20 cellular contexts compared by ENCODE assay signal in the genomic region with DNA sequence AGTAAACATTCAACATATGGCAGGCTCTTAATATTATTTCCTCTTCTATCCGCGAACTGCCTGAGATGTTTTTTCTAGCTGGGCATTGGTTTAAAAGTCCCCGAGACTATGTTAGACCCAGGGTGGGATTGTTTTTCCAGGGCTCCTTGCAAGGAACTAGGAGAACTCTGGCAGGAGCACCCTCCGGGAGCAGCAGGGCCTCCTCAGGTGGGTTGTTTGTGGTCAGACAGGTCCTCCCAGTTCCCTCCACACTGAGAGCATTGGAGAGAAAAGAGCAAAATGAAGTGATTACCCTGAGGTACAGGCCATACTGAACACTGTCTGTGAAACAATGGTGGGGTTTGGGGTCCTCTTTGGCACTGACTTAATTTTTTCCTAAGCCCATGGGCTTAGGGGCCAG.
"Had no signal": no experiment of that assay in that cellular context is flagged by ENCODE, and none has a peak within 500 bp of the region (broad histone marks: within the 10 kb centered on the region; RNA-seq: fewer than 3 reads in every experiment).

No MANE protein-coding gene starts in this region.

- H3K9me3 ChIP-seq: adrenal gland, body of pancreas, colonic mucosa, gastrocnemius medialis, heart left ventricle had no signal

- DNase-seq: activated B cell treated with CpG ODN at 0.5 μM for 24 hours; activated CD4-positive, alpha-beta T cell treated with anti-CD3 and anti-CD28 coated beads, Interleukin-2, amount 50 U/mL, for 1 hour; activated CD4-positive, alpha-beta T cell treated with anti-CD3 and anti-CD28 coated beads, Interleukin-2, amount 50 U/mL, for 48 hours; activated effector memory CD4-positive, alpha-beta T cell treated with Interleukin-2 at 50 U/mL for 16 hours; activated gamma-delta T cell treated with Interleukin-2 at 50 U/mL for 16 hours; activated naive CD4-positive, alpha-beta T cell treated with anti-CD3 and anti-CD28 coated beads, Interleukin-2, amount 50 U/mL, for 16 hours; activated naive CD4-positive, alpha-beta T cell treated with Interleukin-2 at 50 U/mL for 16 hours; amygdala; aorta; body of pancreas; caudate nucleus; colonic mucosa; effector CD8-positive, alpha-beta T cell; foreskin keratinocyte; gastrocnemius medialis; glutamatergic neuron; heart left ventricle; T-helper 2 cell had no signal

- H3K27ac ChIP-seq: adrenal gland, body of pancreas, colonic mucosa, epithelial cell of prostate, foreskin keratinocyte, gastrocnemius medialis, heart left ventricle had no signal

- H3K36me3 ChIP-seq: adrenal gland, colonic mucosa, gastrocnemius medialis, heart left ventricle had no signal

- H3K4me3 ChIP-seq: adrenal gland, body of pancreas, colonic mucosa, gastrocnemius medialis, heart left ventricle had no signal

- H3K4me1 ChIP-seq: adrenal gland, body of pancreas, colonic mucosa, foreskin keratinocyte, gastrocnemius medialis, heart left ventricle had no signal

- H3K27me3 ChIP-seq: adrenal gland, body of pancreas, colonic mucosa, foreskin keratinocyte, gastrocnemius medialis, heart left ventricle had no signal
